In the genomic region with DNA sequence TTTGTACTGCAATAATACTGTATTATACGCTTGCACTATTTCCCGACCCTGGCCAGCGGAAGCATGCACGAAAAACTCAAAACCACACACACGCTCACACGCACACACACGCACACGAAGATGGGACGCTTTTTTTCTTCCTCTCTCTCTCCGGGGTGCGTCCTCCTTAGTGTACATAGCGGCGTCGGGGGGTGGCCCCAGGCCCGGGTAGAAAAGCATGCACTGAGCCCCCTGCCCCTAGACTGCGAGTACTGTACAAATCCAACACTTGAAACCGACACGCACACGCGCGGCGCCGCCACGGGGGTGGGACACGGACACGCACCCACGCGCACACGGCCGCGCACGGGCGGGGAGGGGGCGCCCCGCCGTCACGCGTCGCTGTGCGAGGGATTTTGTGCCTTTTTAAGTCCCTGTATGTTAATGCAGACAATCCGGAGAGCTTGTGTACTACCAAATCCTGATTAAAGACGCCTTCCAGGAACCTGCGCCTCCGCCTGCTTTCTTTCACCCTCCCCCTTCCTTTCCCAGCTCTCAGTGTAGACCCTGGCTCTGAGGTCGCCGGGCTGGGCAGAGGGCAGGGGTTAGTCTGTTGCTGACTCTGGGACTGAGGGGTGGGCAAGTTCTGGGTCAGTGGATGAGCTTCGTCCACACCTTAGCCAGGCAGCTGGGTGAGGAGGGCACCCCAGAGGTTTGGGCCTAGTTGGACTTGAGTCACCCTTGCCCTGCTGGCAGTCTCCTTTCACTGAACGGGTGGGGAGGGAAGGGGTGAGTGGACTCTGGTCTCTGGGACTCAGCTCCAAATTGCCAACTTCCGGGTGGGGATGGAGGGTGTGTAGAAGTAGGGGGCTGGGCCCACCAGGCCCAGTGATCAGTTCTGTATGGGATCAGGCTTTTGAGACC, we compare ENCODE assay signal across 11 cellular contexts. TPM values are rescaled to one million over a fixed set of nuclear protein-coding genes. Genes with fewer than 3 reads are reported as not detected.
A peak's percentile ranks its signal among the peaks of the same experiment; 100 is the strongest.
DNase-seq lines count a peak whose midpoint lies in the region; ATAC-seq, FAIRE-seq and TF ChIP-seq lines count a peak whose summit lies in the region.
"Had no signal": no experiment of that assay in that cellular context is flagged by ENCODE, and none has a peak within 500 bp of the region (broad histone marks: within the 10 kb centered on the region; RNA-seq: fewer than 3 reads in every experiment).

No MANE protein-coding gene starts in this region.

- intact Hi-C loops in activated CD8-positive, alpha-beta T cell treated with anti-CD3 and anti-CD28 coated beads for 36 hours (cut with micrococcal nuclease): no loop called here
- intact Hi-C loops in posterior vena cava (cut with DNase I): no loop called here

- H3K36me3 ChIP-seq in HUES48 (ENCODE audit: control insufficient read depth, insufficient read depth, low read length) (no peaks in the 10 kb centered on the region), iPS DF 6.9 (ENCODE audit: control insufficient read depth, insufficient read depth, low read length) (no peaks in the 10 kb centered on the region)

- H3K27ac Mint-ChIP-seq in activated CD8-positive, alpha-beta T cell treated with anti-CD3 and anti-CD28 coated beads for 36 hours: peak overlapping the region; percentile 1
- peak overlapping the region; percentile 31 for H3K27ac Mint-ChIP-seq in stimulated activated memory B cell treated with anti-CD40 and anti-IgM and Interleukin-4, amounts not matched to agents 10 μg/mL and 1 μg/mL and 100 μg/mL, for 72 hours

- peak; percentile 64 for DNase-seq in activated CD8-positive, alpha-beta T cell treated with anti-CD3 and anti-CD28 coated beads for 36 hours
- DNase-seq in iPS DF 6.9 (ENCODE audit: low read depth, low spot score) (no peak), COLO668 (lab: John Stamatoyannopoulos, UW; ENCODE audit: unreplicated experiment) (no peak), RCC 7860 (ENCODE audit: low spot score) (no peak), posterior vena cava (ENCODE audit: low spot score) (no peak)

- WGBS in iPS DF 6.9 (ENCODE audit: insufficient coverage, insufficient read length): no CpG with 5 or more reads among the region's 49 CpGs

- POLR2A ChIA-PET in activated CD8-positive, alpha-beta T cell treated with anti-CD3 and anti-CD28 coated beads for 36 hours (lab: Charles Lee): no interaction called here

- H3K9me3 ChIP-seq in HUES48 (ENCODE audit: control insufficient read depth, insufficient read depth, low read length) (no peaks in the 10 kb centered on the region), iPS DF 6.9 (ENCODE audit: control insufficient read depth, insufficient read depth, low read length) (no peaks in the 10 kb centered on the region)

- TF ChIP-seq CTCF in activated CD8-positive, alpha-beta T cell treated with anti-CD3 and anti-CD28 coated beads for 36 hours (IDR thresholded peaks at IDR 0.05): no peak

- peaks cover 62% of the 10 kb centered on the region for H3K27me3 ChIP-seq in HUES48 (ENCODE audit: control insufficient read depth, insufficient read depth, low read length)
- peaks cover 9% of the 10 kb centered on the region; the same call in 1 of the 2 replicates for H3K27me3 ChIP-seq in iPS DF 6.9 (ENCODE audit: control insufficient read depth, insufficient read depth, low read length)

- H3K27me3 Mint-ChIP-seq in activated CD8-positive, alpha-beta T cell treated with anti-CD3 and anti-CD28 coated beads for 36 hours: peaks cover 36% of the 10 kb centered on the region
- peaks cover 74% of the 10 kb centered on the region for H3K27me3 Mint-ChIP-seq in stimulated activated memory B cell treated with anti-CD40 and anti-IgM and Interleukin-4, amounts not matched to agents 10 μg/mL and 1 μg/mL and 100 μg/mL, for 72 hours

- peak; percentile 52 for ATAC-seq in activated CD8-positive, alpha-beta T cell treated with anti-CD3 and anti-CD28 coated beads for 36 hours
- ATAC-seq in stimulated activated memory B cell treated with anti-CD40 and anti-IgM and Interleukin-4, amounts not matched to agents 10 μg/mL and 1 μg/mL and 100 μg/mL, for 72 hours: peak; percentile 46
- no peak for ATAC-seq in GM21619 (IDR thresholded peaks at IDR 0.05; ENCODE audit: unreplicated experiment)

- H3K4me1 Mint-ChIP-seq in activated CD8-positive, alpha-beta T cell treated with anti-CD3 and anti-CD28 coated beads for 36 hours (ENCODE audit: low read depth): peaks cover 8% of the 10 kb centered on the region
- peaks cover 31% of the 10 kb centered on the region for H3K4me1 Mint-ChIP-seq in stimulated activated memory B cell treated with anti-CD40 and anti-IgM and Interleukin-4, amounts not matched to agents 10 μg/mL and 1 μg/mL and 100 μg/mL, for 72 hours

- H3K4me3 ChIP-seq in HUES48 (ENCODE audit: low read depth, low read length) (peak overlapping the region; percentile 49), iPS DF 6.9 (ENCODE audit: low read length) (peak overlapping the region; percentile 39; the same call in 1 of the 2 replicates)

- H3K4me3 Mint-ChIP-seq in activated CD8-positive, alpha-beta T cell treated with anti-CD3 and anti-CD28 coated beads for 36 hours: peak overlapping the region; percentile 64
- peak overlapping the region; percentile 59 for H3K4me3 Mint-ChIP-seq in stimulated activated memory B cell treated with anti-CD40 and anti-IgM and Interleukin-4, amounts not matched to agents 10 μg/mL and 1 μg/mL and 100 μg/mL, for 72 hours

- CTCF ChIA-PET in activated CD8-positive, alpha-beta T cell treated with anti-CD3 and anti-CD28 coated beads for 36 hours (lab: Charles Lee): no interaction called here

- H3K27ac ChIP-seq in HUES48 (ENCODE audit: low read depth, low read length) (no peak overlapping the region), iPS DF 6.9 (ENCODE audit: low read length) (no peak overlapping the region)
- H3K27ac ChIP-seq: parathyroid adenoma had no signal

- FAIRE-seq in RCC 7860 (lab: Jason Lieb, UNC): no peak
- FAIRE-seq: endometrium had no signal

- no peaks in the 10 kb centered on the region for H3K36me3 Mint-ChIP-seq in activated CD8-positive, alpha-beta T cell treated with anti-CD3 and anti-CD28 coated beads for 36 hours (ENCODE audit: low read depth)
- no peaks in the 10 kb centered on the region for H3K36me3 Mint-ChIP-seq in stimulated activated memory B cell treated with anti-CD40 and anti-IgM and Interleukin-4, amounts not matched to agents 10 μg/mL and 1 μg/mL and 100 μg/mL, for 72 hours

- H3K4me1 ChIP-seq in HUES48 (ENCODE audit: control insufficient read depth, insufficient read depth, low read length) (peaks cover 16% of the 10 kb centered on the region), iPS DF 6.9 (ENCODE audit: control insufficient read depth, insufficient read depth, low read length) (peaks cover 4% of the 10 kb centered on the region)
- H3K4me1 ChIP-seq: parathyroid adenoma had no signal

- H3K9ac ChIP-seq in HUES48 (ENCODE audit: low read depth, low read length): no peak overlapping the region
- H3K9ac ChIP-seq: parathyroid adenoma had no signal

- H3K9me3 Mint-ChIP-seq in activated CD8-positive, alpha-beta T cell treated with anti-CD3 and anti-CD28 coated beads for 36 hours: no peaks in the 10 kb centered on the region
- no peaks in the 10 kb centered on the region for H3K9me3 Mint-ChIP-seq in stimulated activated memory B cell treated with anti-CD40 and anti-IgM and Interleukin-4, amounts not matched to agents 10 μg/mL and 1 μg/mL and 100 μg/mL, for 72 hours

RNA-seq across cellular contexts. Expression of a gene that starts 21.6 kb away (rescaled TPM):
- not detected for total RNA-seq in activated CD8-positive, alpha-beta T cell treated with anti-CD3 and anti-CD28 coated beads for 36 hours
- not detected for total RNA-seq in posterior vena cava
- total RNA-seq: T-helper 1 cell treated with Interleukin-12 subunit alpha and Interleukin-12 subunit beta and Interleukin-4 antibody, amounts not matched to agents 30 ng/mL and 1 ng/mL, for 36 hours had no signal

RNA-seq across cellular contexts. Expression of a gene that starts 32.2 kb away (rescaled TPM):
- total RNA-seq in activated CD8-positive, alpha-beta T cell treated with anti-CD3 and anti-CD28 coated beads for 36 hours: 1 to 10 TPM; 2.2 to 2.4 TPM
- 1 to 10 TPM in 1 of 2 donors, under 1 TPM in 1; 1.00 to 1.4 TPM for total RNA-seq in posterior vena cava
- total RNA-seq: T-helper 1 cell treated with Interleukin-12 subunit alpha and Interleukin-12 subunit beta and Interleukin-4 antibody, amounts not matched to agents 30 ng/mL and 1 ng/mL, for 36 hours had no signal

RNA-seq across cellular contexts. Expression of a gene that starts 33.1 kb away (rescaled TPM):
- under 1 TPM; 0.09 to 0.11 TPM for total RNA-seq in activated CD8-positive, alpha-beta T cell treated with anti-CD3 and anti-CD28 coated beads for 36 hours
- under 1 TPM; 0.09 to 0.14 TPM for total RNA-seq in posterior vena cava

RNA-seq across cellular contexts. Expression of a gene that starts 47.1 kb away (rescaled TPM):
- 10 to 100 TPM; 86.2 to 86.5 TPM for total RNA-seq in activated CD8-positive, alpha-beta T cell treated with anti-CD3 and anti-CD28 coated beads for 36 hours
- total RNA-seq in posterior vena cava: 10 to 100 TPM; 24.5 to 42.5 TPM
